Comparison of ENCODE assay signal across 19 cellular contexts in genomic region chr2:240140920-240141319, GRCh38. TPM values are rescaled to one million over a fixed set of nuclear protein-coding genes. Genes with fewer than 3 reads are reported as not detected.
"Had no signal": no experiment of that assay in that cellular context is flagged by ENCODE, and none has a peak within 500 bp of the region (broad histone marks: within the 10 kb centered on the region; RNA-seq: fewer than 3 reads in every experiment).

No MANE protein-coding gene starts in this region.

- ATAC-seq: left colon, right cardiac atrium had no signal

- H3K9me3 Mint-ChIP-seq: memory B cell had no signal

- H3K9me3 ChIP-seq: esophagus muscularis mucosa had no signal

- H3K4me3 Mint-ChIP-seq: memory B cell had no signal

- H3K36me3 ChIP-seq: brain microvascular endothelial cell, esophagus muscularis mucosa had no signal

- H3K27ac ChIP-seq: brain microvascular endothelial cell, esophagus muscularis mucosa had no signal

- H3K27ac Mint-ChIP-seq: memory B cell had no signal

- H3K4me3 ChIP-seq: esophagus muscularis mucosa had no signal

- DNase-seq: activated CD4-positive, alpha-beta T cell treated with anti-CD3 and anti-CD28 coated beads, Interleukin-2, amount 50 U/mL, for 1 hour; activated CD4-positive, CD25-positive, alpha-beta regulatory T cell; activated naive CD4-positive, alpha-beta T cell treated with Interleukin-2 at 50 U/mL for 16 hours; brain microvascular endothelial cell; cerebellar nuclear complex; dermis blood vessel endothelial cell; SIG-M5; stimulated activated CD4-positive, alpha-beta T cell treated with anti-CD3 and anti-CD28 coated beads, Interleukin-2, amount 100 ng/mL, for 24 hours; stimulated activated naive CD4-positive, alpha-beta T cell; substantia nigra; T-helper 2 cell; trophoblast cell had no signal

- H3K36me3 Mint-ChIP-seq: memory B cell had no signal

RNA-seq across cellular contexts. Expression of gene OTOS, which starts 0.5 kb away (rescaled TPM):
- total RNA-seq: activated CD8-positive, alpha-beta memory T cell treated with anti-CD3 and anti-CD28 coated beads for 36 hours; dermis blood vessel endothelial cell; esophagus muscularis mucosa; fibroblast of villous mesenchyme; left colon; right cardiac atrium had no signal
- polyA plus RNA-seq: neural cell, right cardiac atrium had no signal
